Comparison of ENCODE assay signal across 8 cellular contexts in genomic region chr4:119490335-119490734, GRCh38.
DNase-seq lines count a peak whose midpoint lies in the region; ATAC-seq, FAIRE-seq and TF ChIP-seq lines count a peak whose summit lies in the region.

No MANE protein-coding gene starts in this region.

- H3K27ac ChIP-seq in DND-41 (ENCODE audit: low read length) (no peak overlapping the region), SK-N-SH (ENCODE audit: low read depth in 2 of 2, low read length in 1 of 2) (no peak overlapping the region)

- no peaks in the 10 kb centered on the region for H3K9me2 ChIP-seq in SK-N-SH

- H3K9ac ChIP-seq in DND-41 (ENCODE audit: low read depth, low read length) (no peak overlapping the region), SK-N-SH (no peak overlapping the region)

- peaks cover 3% of the 10 kb centered on the region for H3F3A ChIP-seq in SK-N-SH (replicated peaks; ENCODE audit: insufficient read depth)

- POLR2A ChIA-PET in SK-N-SH (lab: Yijun Ruan, JAX): no interaction called here

- H4K20me1 ChIP-seq in DND-41 (ENCODE audit: insufficient read depth, low read length): no peaks in the 10 kb centered on the region
- no peaks in the 10 kb centered on the region for H4K20me1 ChIP-seq in SK-N-SH (ENCODE audit: insufficient read depth)

- H3K4me1 Mint-ChIP-seq in activated T-cell treated with anti-CD3 and anti-CD28 coated beads, Interleukin-2, amount 50 U/mL, for 4 hours (ENCODE audit: low read depth): no peaks in the 10 kb centered on the region

- TF ChIP-seq CTCF in DND-41 (IDR thresholded peaks at IDR 0.05; ENCODE audit: borderline replicate concordance, extremely low read depth, low read length, poor library complexity, severe bottlenecking) (peak; percentile 15), SK-N-SH (IDR thresholded peaks at IDR 0.05) (peak; percentile 38)

- peak; percentile 43 for FAIRE-seq in islet of Langerhans (lab: Jason Lieb, UNC)

- 49% methylated on average over 3 of the region's 3 CpGs for WGBS in SK-N-SH (ENCODE audit: low lambda C conversion rate)

- DNase-seq in DND-41 (no peak), HAP-1 (ENCODE audit: low spot score in 2 of 2) (peak; percentile 30 to 34), SK-N-SH (no peak), NCI-H128 (lab: John Stamatoyannopoulos, UW; ENCODE audit: unreplicated experiment) (no peak)
- no peak for DNase-seq in activated T-cell treated with anti-CD3 and anti-CD28 coated beads, Interleukin-2, amount 50 U/mL, for 4 hours
- DNase-seq in activated naive CD4-positive, alpha-beta T cell treated with anti-CD3 and anti-CD28 coated beads, Interleukin-2, amount 50 U/mL, for 16 hours: no peak

- no peaks in the 10 kb centered on the region for H3K4me1 ChIP-seq in DND-41 (ENCODE audit: insufficient read depth, low read length)
- no peaks in the 10 kb centered on the region for H3K4me1 ChIP-seq in HAP-1
- no peaks in the 10 kb centered on the region for H3K4me1 ChIP-seq in SK-N-SH (ENCODE audit: control insufficient read depth in 1 of 2, insufficient read depth in 2 of 2, low read depth in 1 of 2, low read length in 1 of 2)

- no peaks in the 10 kb centered on the region for H3K27me3 Mint-ChIP-seq in activated T-cell treated with anti-CD3 and anti-CD28 coated beads, Interleukin-2, amount 50 U/mL, for 4 hours (ENCODE audit: low read depth)

- H3K79me2 ChIP-seq in DND-41 (ENCODE audit: insufficient read depth, low read length): no peaks in the 10 kb centered on the region
- no peaks in the 10 kb centered on the region for H3K79me2 ChIP-seq in SK-N-SH (ENCODE audit: insufficient read depth)

- ATAC-seq in DND-41 (ENCODE audit: insufficient read depth, low read depth): peak; percentile 56; the same call in 1 of the 3 replicates
- no peak for ATAC-seq in activated T-cell treated with anti-CD3 and anti-CD28 coated beads, Interleukin-2, amount 50 U/mL, for 4 hours
- ATAC-seq in GM21515 (IDR thresholded peaks at IDR 0.05; ENCODE audit: unreplicated experiment): no peak

- CTCF ChIA-PET in SK-N-SH (lab: Yijun Ruan, JAX): interaction anchor here (0.6 to 2.2 kb wide), 9 partner anchors 11 to 502 kb away, joined by 3 to 7 read pairs (median 4); partner anchors contain the start of gene PDE5A

- H3K9me3 ChIP-seq in DND-41 (ENCODE audit: insufficient read depth, low read length, severe bottlenecking) (no peaks in the 10 kb centered on the region), HAP-1 (no peaks in the 10 kb centered on the region), SK-N-SH (no peaks in the 10 kb centered on the region)

- no peak for TF ChIP-seq EP300 in SK-N-SH (IDR thresholded peaks at IDR 0.05; ENCODE audit: borderline replicate concordance in 1 of 2, low read depth in 1 of 2, low read length in 1 of 2)

- peaks cover 9% of the 10 kb centered on the region for H3K36me3 Mint-ChIP-seq in activated T-cell treated with anti-CD3 and anti-CD28 coated beads, Interleukin-2, amount 50 U/mL, for 4 hours (ENCODE audit: insufficient read depth)

- peaks cover 4% of the 10 kb centered on the region for H3K9me3 Mint-ChIP-seq in activated T-cell treated with anti-CD3 and anti-CD28 coated beads, Interleukin-2, amount 50 U/mL, for 4 hours

- H3K4me2 ChIP-seq in DND-41 (ENCODE audit: insufficient read depth, low read length) (no peak overlapping the region), SK-N-SH (no peak overlapping the region)

- H3K36me3 ChIP-seq in DND-41 (ENCODE audit: insufficient read depth, low read length): peaks cover 31% of the 10 kb centered on the region; the same call in 1 of the 2 replicates
- peaks cover 18% of the 10 kb centered on the region for H3K36me3 ChIP-seq in HAP-1 (replicated peaks)
- H3K36me3 ChIP-seq in SK-N-SH (replicated peaks in 1 of 2; ENCODE audit: control insufficient read depth in 1 of 2, insufficient read depth in 2 of 2, low read length in 1 of 2): peaks cover 10 to 12% of the 10 kb centered on the region in 2 experiments

- H2AFZ ChIP-seq in DND-41 (ENCODE audit: low read depth, low read length) (no peak overlapping the region), SK-N-SH (ENCODE audit: low read depth) (no peak overlapping the region)

- H3K27me3 ChIP-seq in DND-41 (ENCODE audit: insufficient read depth, low read length, poor library complexity) (no peaks in the 10 kb centered on the region), HAP-1 (ENCODE audit: low read depth) (no peaks in the 10 kb centered on the region), SK-N-SH (ENCODE audit: insufficient read depth) (no peaks in the 10 kb centered on the region)

- no peak overlapping the region for H3K4me3 Mint-ChIP-seq in activated T-cell treated with anti-CD3 and anti-CD28 coated beads, Interleukin-2, amount 50 U/mL, for 4 hours

- in situ Hi-C loops in HAP-1 (cut with MboI; ENCODE audit: low sequenced_read_pairs): loop anchor here (25.0 kb wide), 2 partner anchors 178 to 503 kb away; partner anchors contain the start of gene FABP2

- TF ChIP-seq RAD21 in SK-N-SH (IDR thresholded peaks at IDR 0.05; ENCODE audit: low read length): peak; percentile 47

- H3K4me3 ChIP-seq in DND-41 (ENCODE audit: low read depth in 1 of 2, low read length in 2 of 2): no peak overlapping the region
- no peak overlapping the region for H3K4me3 ChIP-seq in HAP-1
- H3K4me3 ChIP-seq in SK-N-SH (ENCODE audit: low read depth in 2 of 2, low read length in 1 of 2): no peak overlapping the region

TF ChIP-seq in SK-N-SH, 30 proteins besides CTCF, POLR2A, EP300 and RAD21:
- TF ChIP-seq TCF12 (IDR thresholded peaks at IDR 0.05): no peak
- peak; percentile 34 for TF ChIP-seq SMC3 (IDR thresholded peaks at IDR 0.05; ENCODE audit: low read depth, low read length)
- TF ChIP-seq, protein P1, sequence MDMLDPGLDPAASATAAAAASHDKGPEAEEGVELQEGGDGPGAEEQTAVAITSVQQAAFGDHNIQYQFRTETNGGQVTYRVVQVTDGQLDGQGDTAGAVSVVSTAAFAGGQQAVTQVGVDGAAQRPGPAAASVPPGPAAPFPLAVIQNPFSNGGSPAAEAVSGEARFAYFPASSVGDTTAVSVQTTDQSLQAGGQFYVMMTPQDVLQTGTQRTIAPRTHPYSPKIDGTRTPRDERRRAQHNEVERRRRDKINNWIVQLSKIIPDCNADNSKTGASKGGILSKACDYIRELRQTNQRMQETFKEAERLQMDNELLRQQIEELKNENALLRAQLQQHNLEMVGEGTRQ (IDR thresholded peaks at IDR 0.05; ENCODE audit: borderline replicate concordance, low read depth, low read length): no peak
- no peak for TF ChIP-seq REST (IDR thresholded peaks at IDR 0.05; ENCODE audit: low read depth, low read length)

Comparison
In these comparisons a context has a peak if more than half of its experiments do, and no peak if none do; other contexts are left out.
1. DNase-seq: peak in HAP-1 (2 of 2); none in DND-41 (single experiment), SK-N-SH (single experiment), activated T-cell treated with anti-CD3 and anti-CD28 coated beads, Interleukin-2, amount 50 U/mL, for 4 hours (single experiment), NCI-H128 (single experiment) and activated naive CD4-positive, alpha-beta T cell treated with anti-CD3 and anti-CD28 coated beads, Interleukin-2, amount 50 U/mL, for 16 hours (single experiment).